Comparison of ENCODE assay signal across 8 cellular contexts in the genomic region with DNA sequence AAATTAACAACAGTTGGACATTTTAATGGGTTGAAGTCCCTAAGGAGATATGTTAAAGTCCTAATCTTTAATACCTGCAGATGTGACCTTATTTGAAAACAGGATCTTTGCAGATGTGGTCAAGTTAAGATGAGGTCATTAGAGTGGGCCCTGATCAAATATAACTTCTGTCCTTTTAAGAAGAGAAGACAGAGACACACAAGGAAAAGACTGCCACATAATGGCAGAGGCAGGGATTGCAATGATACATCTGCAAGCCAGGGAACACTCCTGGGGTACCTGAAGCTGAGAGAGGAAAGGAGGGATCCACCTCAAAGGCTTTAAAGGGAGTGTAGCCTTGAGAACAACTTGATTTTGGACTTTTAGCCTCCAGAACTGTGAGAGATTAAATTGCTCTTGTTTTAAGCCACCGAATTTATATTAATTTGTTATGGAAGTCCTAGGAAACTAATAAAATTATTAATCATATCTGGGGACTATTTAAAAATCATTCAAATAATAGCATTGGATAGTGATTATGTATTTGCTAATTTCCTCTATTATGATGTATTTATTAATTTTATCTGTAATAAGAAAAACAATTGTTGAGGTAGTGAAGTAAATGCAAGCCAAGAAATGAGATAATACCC.
DNase-seq lines count a peak whose midpoint lies in the region; ATAC-seq and TF ChIP-seq lines count a peak whose summit lies in the region.

No MANE protein-coding gene starts in this region.

- no peaks in the 10 kb centered on the region for H3K36me3 ChIP-seq in mucosa of descending colon (ENCODE audit: low read depth)
- H3K36me3 ChIP-seq in stomach, result no peaks in the 10 kb centered on the region

- H3K4me3 Mint-ChIP-seq in Calu3 (ENCODE audit: low read depth, unreplicated experiment), result no peak overlapping the region
- H3K4me3 Mint-ChIP-seq in activated T-helper 2 cell treated with anti-CD3 and anti-CD28 coated beads, Interferon-gamma antibody, Interleukin-2, Interleukin-4, amounts not matched to agents 10 μg/mL and 5 μg/mL and 100 μg/mL, durations not matched to agents 14 hours and 24 hours and 36 hours (ENCODE audit: low read depth), result no peak overlapping the region

- H3K36me3 Mint-ChIP-seq in Calu3 (ENCODE audit: insufficient read depth, unreplicated experiment), result no peaks in the 10 kb centered on the region
- no peaks in the 10 kb centered on the region for H3K36me3 Mint-ChIP-seq in activated T-helper 2 cell treated with anti-CD3 and anti-CD28 coated beads, Interferon-gamma antibody, Interleukin-2, Interleukin-4, amounts not matched to agents 10 μg/mL and 5 μg/mL and 100 μg/mL, durations not matched to agents 14 hours and 24 hours and 36 hours (ENCODE audit: low read depth)

- H3K27me3 Mint-ChIP-seq in Calu3 (ENCODE audit: unreplicated experiment), result no peaks in the 10 kb centered on the region
- H3K27me3 Mint-ChIP-seq in activated T-helper 2 cell treated with anti-CD3 and anti-CD28 coated beads, Interferon-gamma antibody, Interleukin-2, Interleukin-4, amounts not matched to agents 10 μg/mL and 5 μg/mL and 100 μg/mL, durations not matched to agents 14 hours and 24 hours and 36 hours (ENCODE audit: low read depth), result no peaks in the 10 kb centered on the region

- no peak for TF ChIP-seq EP300 in stomach (IDR thresholded peaks at IDR 0.05)

- no peak overlapping the region for H3K27ac ChIP-seq in stomach

- CTCF ChIA-PET in Calu3 (lab: Charles Lee), result interaction anchor here (0.6 to 1.2 kb wide), 2 partner anchors 214 to 397 kb away, joined by 3 to 5 read pairs; no protein-coding TSS in a partner anchor

- 3 to 11% (median 9%) methylated on average over 1 of the region's 1 CpG for WGBS in stomach, 5 donors

- no peak for TF ChIP-seq POLR2A in stomach (IDR thresholded peaks at IDR 0.05)

- no peaks in the 10 kb centered on the region for H3K9me3 Mint-ChIP-seq in Calu3 (ENCODE audit: low read depth, unreplicated experiment)
- H3K9me3 Mint-ChIP-seq in activated T-helper 2 cell treated with anti-CD3 and anti-CD28 coated beads, Interferon-gamma antibody, Interleukin-2, Interleukin-4, amounts not matched to agents 10 μg/mL and 5 μg/mL and 100 μg/mL, durations not matched to agents 14 hours and 24 hours and 36 hours, result no peaks in the 10 kb centered on the region

- H3K4me1 ChIP-seq in mucosa of descending colon (ENCODE audit: low read depth) (no peaks in the 10 kb centered on the region), stomach (no peaks in the 10 kb centered on the region)

- no peak overlapping the region for H3K27ac Mint-ChIP-seq in Calu3 (ENCODE audit: unreplicated experiment)
- no peak overlapping the region for H3K27ac Mint-ChIP-seq in activated T-helper 2 cell treated with anti-CD3 and anti-CD28 coated beads, Interferon-gamma antibody, Interleukin-2, Interleukin-4, amounts not matched to agents 10 μg/mL and 5 μg/mL and 100 μg/mL, durations not matched to agents 14 hours and 24 hours and 36 hours

- no peaks in the 10 kb centered on the region for H3K27me3 ChIP-seq in stomach

- no peak overlapping the region for H3K4me3 ChIP-seq in astrocyte of the spinal cord (ENCODE audit: low read depth, low read length)
- no peak overlapping the region for H3K4me3 ChIP-seq in mucosa of descending colon
- no peak overlapping the region for H3K4me3 ChIP-seq in stomach

- intact Hi-C loops in Calu3 (cut with micrococcal nuclease; ENCODE audit: unreplicated experiment) (loop anchor here (2.0 to 5.0 kb wide), 2 partner anchors 410 to 509 kb away; no protein-coding TSS in a partner anchor), mucosa of descending colon (cut with DNase I, micrococcal nuclease) (no loop called here), stomach (cut with DNase I; ENCODE audit: low total_unique reads) (no loop called here)
- intact Hi-C loops in activated T-helper 2 cell treated with anti-CD3 and anti-CD28 coated beads, Interferon-gamma antibody, Interleukin-2, Interleukin-4, amounts not matched to agents 10 μg/mL and 5 μg/mL and 100 μg/mL, durations not matched to agents 14 hours and 24 hours and 36 hours (cut with micrococcal nuclease), result no loop called here

- ATAC-seq in GM19468 (IDR thresholded peaks at IDR 0.05; ENCODE audit: extremely low read depth, unreplicated experiment) (peak; percentile 47), mucosa of descending colon (peak; percentile 30), omental fat pad (ENCODE audit: low FRiP score) (no peak)

- DNase-seq in Calu3 (peak; percentile 69), astrocyte of the spinal cord (ENCODE audit: low read depth, low spot score) (peak; percentile 19), mucosa of descending colon (peak in 1 of 3 donors; percentile 52), stomach (no peak), omental fat pad (ENCODE audit: low spot score) (no peak)
- DNase-seq in activated T-helper 2 cell treated with anti-CD3 and anti-CD28 coated beads, Interferon-gamma antibody, Interleukin-2, Interleukin-4, amounts not matched to agents 10 μg/mL and 5 μg/mL and 100 μg/mL, durations not matched to agents 14 hours and 24 hours and 36 hours (ENCODE audit: low spot score), result no peak

- H3K4me1 Mint-ChIP-seq in Calu3 (ENCODE audit: low read depth, unreplicated experiment), result no peaks in the 10 kb centered on the region
- no peaks in the 10 kb centered on the region for H3K4me1 Mint-ChIP-seq in activated T-helper 2 cell treated with anti-CD3 and anti-CD28 coated beads, Interferon-gamma antibody, Interleukin-2, Interleukin-4, amounts not matched to agents 10 μg/mL and 5 μg/mL and 100 μg/mL, durations not matched to agents 14 hours and 24 hours and 36 hours (ENCODE audit: low read depth)

- in situ Hi-C loops in astrocyte of the spinal cord (cut with HindIII; ENCODE audit: low sequenced_read_pairs), result no loop called here

- H3K9me3 ChIP-seq in mucosa of descending colon, result no peaks in the 10 kb centered on the region
- no peaks in the 10 kb centered on the region for H3K9me3 ChIP-seq in stomach

- TF ChIP-seq CTCF in Calu3 (IDR thresholded peaks at IDR 0.05; ENCODE audit: unreplicated experiment), result peak; percentile 56
- TF ChIP-seq CTCF in LNCAP (IDR thresholded peaks at IDR 0.05), result peak; percentile 82
- peak; percentile 66 for TF ChIP-seq CTCF in astrocyte of the spinal cord (IDR thresholded peaks at IDR 0.05; ENCODE audit: low read depth, low read length)
- TF ChIP-seq CTCF in mucosa of descending colon (IDR thresholded peaks at IDR 0.05), result no peak
- peak in 3 of 7 experiments; percentile 7 to 26 (median 18) for TF ChIP-seq CTCF in stomach (IDR thresholded peaks at IDR 0.05)
- TF ChIP-seq CTCF in omental fat pad (IDR thresholded peaks at IDR 0.05), result no peak

- BruUV-seq in Calu3 (replicated peaks; lab: Mats Ljungman, UMichigan), result no TSS peak

Comparison
In these comparisons a context has a peak if more than half of its experiments do, and no peak if none do; other contexts are left out.
1. DNase-seq: peak in Calu3 (single experiment) and astrocyte of the spinal cord (single experiment); none in stomach (single experiment), activated T-helper 2 cell treated with anti-CD3 and anti-CD28 coated beads, Interferon-gamma antibody, Interleukin-2, Interleukin-4, amounts not matched to agents 10 μg/mL and 5 μg/mL and 100 μg/mL, durations not matched to agents 14 hours and 24 hours and 36 hours (single experiment) and omental fat pad (single experiment).
2. CTCF ChIP-seq: peak in Calu3 (single experiment), LNCAP (single experiment) and astrocyte of the spinal cord (single experiment); none in mucosa of descending colon (single experiment) and omental fat pad (0 of 3).